ENCODE assay signal across 12 cellular contexts in the genomic region with DNA sequence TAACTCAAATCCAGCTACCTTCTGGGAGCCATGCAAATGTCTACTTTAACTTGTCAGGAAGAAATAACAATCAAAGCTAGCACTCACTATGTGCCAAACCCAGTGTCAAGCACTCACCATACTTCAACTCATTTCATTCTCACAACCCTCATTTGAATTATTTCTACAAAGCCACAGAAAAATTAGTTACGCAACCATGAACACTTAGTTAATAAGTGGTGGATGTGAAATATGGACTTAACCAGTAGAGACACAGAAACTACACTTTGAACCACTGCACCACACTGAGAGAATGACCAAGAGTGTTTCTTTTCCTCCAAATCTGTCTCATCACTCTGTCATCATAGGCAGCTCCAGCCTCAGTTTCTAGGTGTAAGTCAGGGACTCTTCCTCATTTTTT.
DNase-seq lines count a peak whose midpoint lies in the region; ATAC-seq and TF ChIP-seq lines count a peak whose summit lies in the region.
"Had no signal": no experiment of that assay in that cellular context is flagged by ENCODE, and none has a peak within 500 bp of the region (broad histone marks: within the 10 kb centered on the region; RNA-seq: fewer than 3 reads in every experiment).

No MANE protein-coding gene starts in this region.

- no peaks in the 10 kb centered on the region for H3K27me3 Mint-ChIP-seq in mesothelial cell of epicardium (ENCODE audit: low read depth)
- no peaks in the 10 kb centered on the region for H3K27me3 Mint-ChIP-seq in CD4-positive, alpha-beta T cell

- ATAC-seq in GM18909 (IDR thresholded peaks at IDR 0.05; ENCODE audit: poor library complexity, unreplicated experiment) (peak; percentile 97), GM21786 (IDR thresholded peaks at IDR 0.05; ENCODE audit: unreplicated experiment) (peak; percentile 97), HG03196 (IDR thresholded peaks at IDR 0.05; ENCODE audit: unreplicated experiment) (peak; percentile 92)
- ATAC-seq in CD4-positive, alpha-beta T cell (ENCODE audit: poor library complexity): no peak

- H3K9me3 Mint-ChIP-seq in mesothelial cell of epicardium: peaks cover 4% of the 10 kb centered on the region
- no peaks in the 10 kb centered on the region for H3K9me3 Mint-ChIP-seq in CD4-positive, alpha-beta T cell
- H3K9me3 Mint-ChIP-seq: activated T-helper 1 cell treated with anti-CD3 and anti-CD28 coated beads, Interleukin-12 subunit alpha, Interleukin-12 subunit beta, Interleukin-2, Interleukin-4 antibody, amounts not matched to agents 30 ng/mL and 10 ng/mL and 1 ng/mL, durations not matched to agents 14 hours and 24 hours and 36 hours had no signal

- DNase-seq in iris pigment epithelial cell (ENCODE audit: low read depth) (peak; percentile 26), GM19238 (ENCODE audit: insufficient read length, low spot score) (no peak), NCI-H345 treated with DMSO at 0.1 percent for 48 hours (lab: John Stamatoyannopoulos, UW; ENCODE audit: unreplicated experiment) (no peak), mesothelial cell of epicardium (ENCODE audit: low spot score in 2 of 2, unreplicated experiment in 2 of 2) (no peak)
- no peak for DNase-seq in CD4-positive, alpha-beta T cell
- DNase-seq: left ventricle myocardium inferior, T1000, transverse colon had no signal

- H3K27me3 ChIP-seq in CD4-positive, alpha-beta T cell (ENCODE audit: control insufficient read depth, insufficient read depth, low read length): no peaks in the 10 kb centered on the region
- H3K27me3 ChIP-seq: transverse colon had no signal

- CTCF ChIA-PET in CD4-positive, alpha-beta T cell (lab: Charles Lee): no interaction called here

- H3K9me3 ChIP-seq in CD4-positive, alpha-beta T cell (ENCODE audit: control insufficient read depth, low read length): no peaks in the 10 kb centered on the region
- H3K9me3 ChIP-seq: left ventricle myocardium inferior, transverse colon had no signal

- intact Hi-C loops in CD4-positive, alpha-beta T cell (cut with DNase I, micrococcal nuclease): loop anchor here in 1 of 2 experiments (5.0 kb wide), 1 partner anchor 100 kb away; no protein-coding TSS in a partner anchor

- no peak overlapping the region for H3K4me3 Mint-ChIP-seq in mesothelial cell of epicardium
- H3K4me3 Mint-ChIP-seq in CD4-positive, alpha-beta T cell: no peak overlapping the region
- H3K4me3 Mint-ChIP-seq: activated T-helper 1 cell treated with anti-CD3 and anti-CD28 coated beads, Interleukin-12 subunit alpha, Interleukin-12 subunit beta, Interleukin-2, Interleukin-4 antibody, amounts not matched to agents 30 ng/mL and 10 ng/mL and 1 ng/mL, durations not matched to agents 14 hours and 24 hours and 36 hours had no signal

- TF ChIP-seq CTCF in mesothelial cell of epicardium (IDR thresholded peaks at IDR 0.05; ENCODE audit: unreplicated experiment): no peak
- no peak for TF ChIP-seq CTCF in CD4-positive, alpha-beta T cell (IDR thresholded peaks at IDR 0.05)

- H3K4me1 Mint-ChIP-seq in mesothelial cell of epicardium: peaks cover 26% of the 10 kb centered on the region
- peaks cover 36% of the 10 kb centered on the region for H3K4me1 Mint-ChIP-seq in CD4-positive, alpha-beta T cell (ENCODE audit: low read depth)

- no peak overlapping the region for H3K27ac Mint-ChIP-seq in mesothelial cell of epicardium
- H3K27ac Mint-ChIP-seq in CD4-positive, alpha-beta T cell: no peak overlapping the region
- H3K27ac Mint-ChIP-seq: activated T-helper 1 cell treated with anti-CD3 and anti-CD28 coated beads, Interleukin-12 subunit alpha, Interleukin-12 subunit beta, Interleukin-2, Interleukin-4 antibody, amounts not matched to agents 30 ng/mL and 10 ng/mL and 1 ng/mL, durations not matched to agents 14 hours and 24 hours and 36 hours had no signal

- H3K36me3 Mint-ChIP-seq in mesothelial cell of epicardium: no peaks in the 10 kb centered on the region
- no peaks in the 10 kb centered on the region for H3K36me3 Mint-ChIP-seq in CD4-positive, alpha-beta T cell (ENCODE audit: low read depth)

- H3K27ac ChIP-seq in CD4-positive, alpha-beta T cell (ENCODE audit: low read depth, low read length): no peak overlapping the region
- H3K27ac ChIP-seq: left ventricle myocardium inferior, transverse colon had no signal

- POLR2A ChIA-PET in CD4-positive, alpha-beta T cell (lab: Charles Lee): interaction anchor here (1.1 kb wide), 1 partner anchor 56 kb away, joined by 3 read pairs; no protein-coding TSS in a partner anchor
